34 cellular contexts compared by ENCODE assay signal in genomic region chr7:69690329-69690728, GRCh38.
"Had no signal": no experiment of that assay in that cellular context is flagged by ENCODE, and none has a peak within 500 bp of the region (broad histone marks: within the 10 kb centered on the region; RNA-seq: fewer than 3 reads in every experiment).

No MANE protein-coding gene starts in this region.

- H3K27me3 ChIP-seq: adrenal gland, body of pancreas, brain microvascular endothelial cell, breast epithelium had no signal

- H3K27ac Mint-ChIP-seq: activated B cell treated with CpG ODN at 0.5 μM for 24 hours; activated CD4-positive, alpha-beta memory T cell treated with anti-CD3 and anti-CD28 coated beads for 36 hours; activated CD4-positive, alpha-beta T cell treated with anti-CD3 and anti-CD28 coated beads, Interleukin-2, amount 10 ng/mL, durations not matched to agents 24 days and 14 days; activated CD8-positive, alpha-beta T cell treated with anti-CD3 and anti-CD28 coated beads for 36 hours; activated naive CD4-positive, alpha-beta T cell treated with anti-CD3 and anti-CD28 coated beads for 36 hours; activated naive CD4-positive, alpha-beta T cell treated with anti-CD3 and anti-CD28 coated beads, Interleukin-2, amount 50 U/mL, for 72 hours; activated naive CD8-positive, alpha-beta T cell treated with anti-CD3 and anti-CD28 coated beads for 36 hours; activated T-cell treated with anti-CD3 and anti-CD28 coated beads, Interleukin-2, amount 50 U/mL, for 72 hours; activated T-helper 1 cell treated with anti-CD3 and anti-CD28 coated beads, Interleukin-12 subunit alpha, Interleukin-12 subunit beta, Interleukin-2, Interleukin-4 antibody, amounts not matched to agents 30 ng/mL and 10 ng/mL and 1 ng/mL, durations not matched to agents 14 hours and 24 hours and 36 hours; activated T-helper 17 cell treated with anti-CD3 and anti-CD28 coated beads, Interleukin-2, amount 50 U/mL, for 72 hours; T-helper 1 cell treated with Interleukin-12 subunit alpha and Interleukin-12 subunit beta and Interleukin-4 antibody, amounts not matched to agents 30 μg/mL and 1 μg/mL, for 36 hours; T-helper 2 cell treated with Interferon-gamma antibody and Interleukin-4, amounts not matched to agents 5 μg/mL and 100 μg/mL, for 36 hours had no signal

- H3K4me3 Mint-ChIP-seq: activated B cell treated with CpG ODN at 0.5 μM for 24 hours; activated CD4-positive, alpha-beta memory T cell treated with anti-CD3 and anti-CD28 coated beads for 36 hours; activated CD4-positive, alpha-beta T cell treated with anti-CD3 and anti-CD28 coated beads, Interleukin-2, amount 10 ng/mL, durations not matched to agents 24 days and 14 days; activated CD8-positive, alpha-beta T cell treated with anti-CD3 and anti-CD28 coated beads for 36 hours; activated naive CD4-positive, alpha-beta T cell treated with anti-CD3 and anti-CD28 coated beads for 36 hours; activated naive CD8-positive, alpha-beta T cell treated with anti-CD3 and anti-CD28 coated beads for 36 hours; activated T-cell treated with anti-CD3 and anti-CD28 coated beads, Interleukin-2, amount 50 U/mL, for 4 hours; activated T-cell treated with anti-CD3 and anti-CD28 coated beads, Interleukin-2, amount 50 U/mL, for 72 hours; activated T-helper 1 cell treated with anti-CD3 and anti-CD28 coated beads, Interleukin-12 subunit alpha, Interleukin-12 subunit beta, Interleukin-2, Interleukin-4 antibody, amounts not matched to agents 30 ng/mL and 10 ng/mL and 1 ng/mL, durations not matched to agents 14 hours and 24 hours and 36 hours; activated T-helper 17 cell treated with anti-CD3 and anti-CD28 coated beads, Interleukin-2, amount 50 U/mL, for 72 hours; T-helper 1 cell treated with Interleukin-12 subunit alpha and Interleukin-12 subunit beta and Interleukin-4 antibody, amounts not matched to agents 30 μg/mL and 1 μg/mL, for 36 hours; T-helper 2 cell treated with Interferon-gamma antibody and Interleukin-4, amounts not matched to agents 5 μg/mL and 100 μg/mL, for 36 hours had no signal

- H3K27ac ChIP-seq: adrenal gland, body of pancreas, brain microvascular endothelial cell, breast epithelium, VCaP had no signal

- H3K4me3 ChIP-seq: adrenal gland, body of pancreas, breast epithelium had no signal

- ATAC-seq: activated CD8-positive, alpha-beta T cell treated with anti-CD3 and anti-CD28 coated beads for 36 hours; activated naive CD4-positive, alpha-beta T cell treated with anti-CD3 and anti-CD28 coated beads, Interleukin-2, amount 50 U/mL, for 72 hours; activated T-cell treated with anti-CD3 and anti-CD28 coated beads, Interleukin-2, amount 50 U/mL, for 4 hours; activated T-cell treated with anti-CD3 and anti-CD28 coated beads, Interleukin-2, amount 50 U/mL, for 72 hours; activated T-helper 17 cell treated with anti-CD3 and anti-CD28 coated beads, Interleukin-2, amount 50 U/mL, for 72 hours; body of pancreas had no signal

- H3K4me1 Mint-ChIP-seq: activated CD4-positive, alpha-beta T cell treated with anti-CD3 and anti-CD28 coated beads, Interleukin-2, amount 10 ng/mL, durations not matched to agents 24 days and 14 days; activated naive CD8-positive, alpha-beta T cell treated with anti-CD3 and anti-CD28 coated beads for 36 hours; activated T-helper 17 cell treated with anti-CD3 and anti-CD28 coated beads, Interleukin-2, amount 50 U/mL, for 72 hours had no signal

- H3K9me3 ChIP-seq: adrenal gland, body of pancreas, breast epithelium had no signal

- H3K36me3 ChIP-seq: adrenal gland, brain microvascular endothelial cell, breast epithelium had no signal

- H3K27me3 Mint-ChIP-seq: activated B cell treated with CpG ODN at 0.5 μM for 24 hours; activated CD4-positive, alpha-beta memory T cell treated with anti-CD3 and anti-CD28 coated beads for 36 hours; activated CD4-positive, alpha-beta T cell treated with anti-CD3 and anti-CD28 coated beads, Interleukin-2, amount 10 ng/mL, durations not matched to agents 24 days and 14 days had no signal

- H3K36me3 Mint-ChIP-seq: activated CD4-positive, alpha-beta memory T cell treated with anti-CD3 and anti-CD28 coated beads for 36 hours; activated naive CD4-positive, alpha-beta T cell treated with anti-CD3 and anti-CD28 coated beads, Interleukin-2, amount 50 U/mL, for 72 hours; activated naive CD8-positive, alpha-beta T cell treated with anti-CD3 and anti-CD28 coated beads for 36 hours had no signal

- DNase-seq: activated B cell treated with CpG ODN at 0.5 μM for 24 hours; activated CD4-positive, alpha-beta memory T cell treated with anti-CD3 and anti-CD28 coated beads for 36 hours; activated CD4-positive, alpha-beta T cell treated with anti-CD3 and anti-CD28 coated beads for 4 hours; activated CD4-positive, alpha-beta T cell treated with anti-CD3 and anti-CD28 coated beads, Interleukin-2, amount 10 ng/mL, durations not matched to agents 24 days and 14 days; activated CD4-positive, alpha-beta T cell treated with anti-CD3 and anti-CD28 coated beads, Interleukin-2, amount 50 U/mL, for 1 hour; activated CD4-positive, alpha-beta T cell treated with anti-CD3 and anti-CD28 coated beads, Interleukin-2, amount 50 U/mL, for 4 hours; activated CD4-positive, CD25-positive, alpha-beta regulatory T cell treated with anti-CD3 and anti-CD28 coated beads, Interleukin-2, amount 50 U/mL, for 72 hours; activated CD8-positive, alpha-beta memory T cell treated with anti-CD3 and anti-CD28 coated beads, Interleukin-2, amount 50 U/mL, for 4 hours; activated CD8-positive, alpha-beta T cell treated with anti-CD3 and anti-CD28 coated beads for 36 hours; activated effector memory CD4-positive, alpha-beta T cell treated with anti-CD3 and anti-CD28 coated beads, Interleukin-2, amount 50 U/mL, for 16 hours; activated gamma-delta T cell treated with Interleukin-2 at 50 U/mL for 16 hours; activated naive CD4-positive, alpha-beta T cell; activated naive CD4-positive, alpha-beta T cell treated with anti-CD3 and anti-CD28 coated beads for 36 hours; activated naive CD4-positive, alpha-beta T cell treated with anti-CD3 and anti-CD28 coated beads, Interleukin-2, amount 50 U/mL, for 16 hours; activated naive CD8-positive, alpha-beta T cell treated with anti-CD3 and anti-CD28 coated beads for 36 hours; activated T-cell treated with anti-CD3 and anti-CD28 coated beads for 4 hours; activated T-cell treated with anti-CD3 and anti-CD28 coated beads, Interleukin-2, amount 50 U/mL, for 1 hour; activated T-cell treated with anti-CD3 and anti-CD28 coated beads, Interleukin-2, amount 50 U/mL, for 4 hours; activated T-cell treated with anti-CD3 and anti-CD28 coated beads, Interleukin-2, amount 50 U/mL, for 72 hours; adrenal gland; amniotic stem cell; body of pancreas; brain microvascular endothelial cell; central memory CD4-positive, alpha-beta T cell; T-helper 1 cell; T-helper 2 cell; T-helper 9 cell had no signal

- H3K9me3 Mint-ChIP-seq: activated B cell treated with CpG ODN at 0.5 μM for 24 hours; activated CD4-positive, alpha-beta memory T cell treated with anti-CD3 and anti-CD28 coated beads for 36 hours; activated CD4-positive, alpha-beta T cell treated with anti-CD3 and anti-CD28 coated beads, Interleukin-2, amount 10 ng/mL, durations not matched to agents 24 days and 14 days; activated CD8-positive, alpha-beta T cell treated with anti-CD3 and anti-CD28 coated beads for 36 hours; activated naive CD4-positive, alpha-beta T cell treated with anti-CD3 and anti-CD28 coated beads for 36 hours; activated naive CD4-positive, alpha-beta T cell treated with anti-CD3 and anti-CD28 coated beads, Interleukin-2, amount 50 U/mL, for 72 hours; activated naive CD8-positive, alpha-beta T cell treated with anti-CD3 and anti-CD28 coated beads for 36 hours; activated T-cell treated with anti-CD3 and anti-CD28 coated beads, Interleukin-2, amount 50 U/mL, for 4 hours; activated T-cell treated with anti-CD3 and anti-CD28 coated beads, Interleukin-2, amount 50 U/mL, for 72 hours; activated T-helper 1 cell treated with anti-CD3 and anti-CD28 coated beads, Interleukin-12 subunit alpha, Interleukin-12 subunit beta, Interleukin-2, Interleukin-4 antibody, amounts not matched to agents 30 ng/mL and 10 ng/mL and 1 ng/mL, durations not matched to agents 14 hours and 24 hours and 36 hours; activated T-helper 17 cell treated with anti-CD3 and anti-CD28 coated beads, Interleukin-2, amount 50 U/mL, for 72 hours; T-helper 1 cell treated with Interleukin-12 subunit alpha and Interleukin-12 subunit beta and Interleukin-4 antibody, amounts not matched to agents 30 μg/mL and 1 μg/mL, for 36 hours; T-helper 2 cell treated with Interferon-gamma antibody and Interleukin-4, amounts not matched to agents 5 μg/mL and 100 μg/mL, for 36 hours had no signal

- H3K4me1 ChIP-seq: adrenal gland, body of pancreas, breast epithelium had no signal
